Comparison of ENCODE assay signal across 8 cellular contexts in the genomic region with DNA sequence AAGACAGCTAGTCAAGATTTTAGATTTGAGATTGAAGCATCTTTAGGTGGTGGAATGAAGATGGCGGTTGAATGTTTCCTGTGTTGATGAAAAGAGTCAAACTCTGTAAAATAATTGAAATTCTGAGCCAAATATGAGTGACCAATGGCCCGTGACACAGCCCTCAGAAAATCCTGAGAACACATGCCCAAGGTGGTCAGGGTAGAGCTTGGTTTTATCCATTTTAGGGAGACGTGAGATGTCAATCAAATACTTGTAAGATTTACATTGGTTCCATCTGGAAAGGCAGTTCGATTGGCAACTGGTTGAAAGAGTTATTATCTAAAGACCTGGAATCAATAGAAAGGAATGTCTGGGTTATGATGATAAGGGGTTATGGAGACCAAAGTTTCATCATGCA.
"Had no signal": no experiment of that assay in that cellular context is flagged by ENCODE, and none has a peak within 500 bp of the region (broad histone marks: within the 10 kb centered on the region; RNA-seq: fewer than 3 reads in every experiment).

No MANE protein-coding gene starts in this region.

- H3K27ac ChIP-seq: HL-60, KMS-11 had no signal

- DNase-seq: IMR-90, KBM-7, KG1 had no signal

- H3K27ac Mint-ChIP-seq: IgD-negative memory B cell had no signal

- ATAC-seq: HepG2 had no signal

- H3K9ac ChIP-seq: KMS-11 had no signal

- H3K36me3 Mint-ChIP-seq: IgD-negative memory B cell had no signal

- FAIRE-seq: HepG2, HTR-8/SVneo had no signal

- H3K4me2 ChIP-seq: KMS-11 had no signal
